8 cellular contexts compared by ENCODE assay signal in the genomic region with DNA sequence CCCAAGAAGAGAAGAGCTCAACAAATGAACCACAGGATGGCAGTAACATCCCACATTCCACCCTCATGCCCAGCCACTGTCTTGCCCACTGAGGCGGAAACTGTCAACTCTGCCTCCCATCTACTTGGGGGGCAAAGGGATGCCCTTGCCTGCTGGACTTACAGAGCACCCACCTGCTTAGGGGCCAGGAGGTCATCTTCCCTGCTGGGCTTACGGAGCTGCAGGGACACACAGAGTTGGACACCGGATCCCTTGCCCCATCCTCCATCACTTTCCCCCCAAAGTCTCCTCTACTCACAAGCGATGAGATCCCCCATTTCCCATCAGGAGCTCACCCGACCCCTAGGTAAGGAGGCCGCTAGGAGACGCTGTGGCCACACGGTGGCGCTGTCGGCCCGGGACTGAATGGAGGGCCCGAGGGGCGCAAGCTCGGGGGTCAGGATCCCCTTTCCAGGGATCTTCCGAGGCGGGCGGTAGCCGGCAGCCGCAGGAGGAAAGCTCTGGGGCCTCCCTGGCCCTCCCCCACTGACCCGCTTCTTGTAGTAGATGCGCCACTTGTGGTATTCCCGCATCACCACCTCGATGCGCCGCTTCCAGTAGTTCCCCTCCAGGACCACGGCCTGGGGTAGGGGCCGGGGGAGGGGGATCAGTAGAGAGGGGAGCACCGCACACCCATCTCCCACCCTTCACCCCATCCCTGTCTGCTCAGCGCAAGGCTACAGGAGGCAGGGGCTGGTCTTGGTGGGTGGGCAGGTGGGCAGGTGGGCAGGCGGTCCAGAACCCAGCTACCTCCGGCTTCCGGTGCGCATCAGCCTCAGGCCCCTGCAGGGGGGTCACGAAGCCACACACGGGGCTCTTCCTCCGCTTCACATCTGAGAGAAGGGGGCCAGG. TPM values are rescaled to one million over a fixed set of nuclear protein-coding genes. Genes with fewer than 3 reads are reported as not detected.
DNase-seq lines count a peak whose midpoint lies in the region; ATAC-seq, FAIRE-seq and TF ChIP-seq lines count a peak whose summit lies in the region.

No MANE protein-coding gene starts in this region.

- TF ChIP-seq CTCF in WI38 (IDR thresholded peaks at IDR 0.05; ENCODE audit: low read depth, low read length) (peak; percentile 90), breast epithelium (IDR thresholded peaks at IDR 0.05) (peak; percentile 55 to 94 (median 92)), kidney (IDR thresholded peaks at IDR 0.05; ENCODE audit: borderline replicate concordance, extremely low read depth, insufficient read depth) (peak; percentile 87)

- no peaks in the 10 kb centered on the region for H3K9me3 ChIP-seq in breast epithelium
- no peaks in the 10 kb centered on the region for H3K9me3 ChIP-seq in kidney (ENCODE audit: control insufficient read depth in 1 of 2, low read length in 2 of 2)

- H3K4me1 ChIP-seq in breast epithelium = no peaks in the 10 kb centered on the region
- H3K4me1 ChIP-seq in kidney (ENCODE audit: control insufficient read depth in 1 of 2, insufficient read depth in 1 of 2, low read depth in 1 of 2, low read length in 2 of 2) = no peaks in the 10 kb centered on the region

- H3K4me3 ChIP-seq in WI38 (ENCODE audit: low read depth, low read length) (peak overlapping the region; percentile 30; the same call in 1 of the 2 replicates), breast epithelium (peak overlapping the region in 1 of 3 donors; percentile 49), kidney (ENCODE audit: low read length in 2 of 2) (no peak overlapping the region)

- peak; percentile 74 for DNase-seq in ELF-1 (ENCODE audit: low read depth, low spot score)
- DNase-seq in LoVo (ENCODE audit: low spot score) = peak; percentile 61
- no peak for DNase-seq in breast epithelium (ENCODE audit: low spot score in 2 of 2)
- DNase-seq in kidney = no peak
- DNase-seq in stimulated activated CD4-positive, alpha-beta T cell treated with anti-CD3 and anti-CD28 coated beads, TNF-alpha, amount 100 ng/mL, for 1 hour (ENCODE audit: low read depth in 3 of 3, low spot score in 1 of 3) = peak; percentile 23 to 70 (median 38)

- no peak overlapping the region for H3K27ac ChIP-seq in breast epithelium
- H3K27ac ChIP-seq in kidney (ENCODE audit: low read depth in 2 of 2, low read length in 2 of 2) = no peak overlapping the region

- ATAC-seq in GM19324 (IDR thresholded peaks at IDR 0.05; ENCODE audit: low FRiP score, unreplicated experiment) (no peak), GM21619 (IDR thresholded peaks at IDR 0.05; ENCODE audit: unreplicated experiment) (no peak)

- no peaks in the 10 kb centered on the region for H3K36me3 ChIP-seq in breast epithelium
- H3K36me3 ChIP-seq in kidney (ENCODE audit: control insufficient read depth in 1 of 2, insufficient read depth in 2 of 2, low read length in 2 of 2) = no peaks in the 10 kb centered on the region

- intact Hi-C loops in breast epithelium (cut with DNase I; ENCODE audit: low total_unique reads) = loop anchor here (10.0 kb wide), 2 partner anchors 118 to 238 kb away; a partner anchor contains a TSS
- intact Hi-C loops in kidney (cut with DNase I) = loop anchor here (5.0 kb wide), 1 partner anchor 110 kb away; a partner anchor contains a TSS

- FAIRE-seq in kidney (lab: Jason Lieb, UNC) = no peak

- peaks cover 0 to 20% of the 10 kb centered on the region in 2 donors for H3K27me3 ChIP-seq in breast epithelium

- no peak for TF ChIP-seq POLR2A in breast epithelium (IDR thresholded peaks at IDR 0.05)

- H3K9ac ChIP-seq in kidney (ENCODE audit: low read length in 2 of 2) = no peak overlapping the region

RNA-seq across cellular contexts. Expression of a gene that starts 17.3 kb away (rescaled TPM):
- total RNA-seq in breast epithelium (100 to 1,000 TPM in 1 of 3 donors, 10 to 100 TPM in 2; 10.4 to 109 (median 21.3) TPM), kidney (26.2 TPM)
- 27.9 TPM for polyA plus RNA-seq in kidney (ENCODE audit: insufficient read depth, low read depth, low replicate concordance)

RNA-seq across cellular contexts. Expression of a gene that starts 28.7 kb away (rescaled TPM):
- total RNA-seq in breast epithelium = 10 to 100 TPM; 31.0 to 39.3 (median 32.1) TPM
- total RNA-seq in kidney = 33.6 TPM
- 18.8 TPM for polyA plus RNA-seq in kidney (ENCODE audit: insufficient read depth, low read depth, low replicate concordance)

RNA-seq across cellular contexts. Expression of a gene that starts 49.6 kb away (rescaled TPM):
- total RNA-seq in breast epithelium (10 to 100 TPM; 29.6 to 93.0 (median 40.6) TPM), kidney (55.4 TPM)
- 67.3 TPM for polyA plus RNA-seq in kidney (ENCODE audit: insufficient read depth, low read depth, low replicate concordance)

Comparison
In these comparisons a context has a peak if more than half of its experiments do, and no peak if none do; other contexts are left out.
1. DNase-seq: peak in ELF-1 (single experiment), LoVo (single experiment) and stimulated activated CD4-positive, alpha-beta T cell treated with anti-CD3 and anti-CD28 coated beads, TNF-alpha, amount 100 ng/mL, for 1 hour (3 of 3); none in breast epithelium (0 of 2) and kidney (single experiment).
2. Peak in every context shown above with its lines, with median percentiles within 50 percentile points of each other: CTCF ChIP-seq.